ENCODE assay signal across 11 cellular contexts in genomic region chr2:100470898-100471514, GRCh38. TPM values are rescaled to one million over a fixed set of nuclear protein-coding genes. Genes with fewer than 3 reads are reported as not detected.
DNase-seq lines count a peak whose midpoint lies in the region; TF ChIP-seq lines count a peak whose summit lies in the region.
"Had no signal": no experiment of that assay in that cellular context is flagged by ENCODE, and none has a peak within 500 bp of the region (broad histone marks: within the 10 kb centered on the region; RNA-seq: fewer than 3 reads in every experiment).

No MANE protein-coding gene starts in this region.

- CTCF ChIA-PET in mammary epithelial cell (lab: Charles Lee; ENCODE audit: low non-redundant PET), result no interaction called here

- H2BK15ac ChIP-seq in mesenchymal stem cell (ENCODE audit: low read depth, poor library complexity, severe bottlenecking), result no peak overlapping the region

- H3K14ac ChIP-seq in mesenchymal stem cell (ENCODE audit: low read length in 2 of 2), result no peak overlapping the region

- H3K27me3 ChIP-seq in mammary epithelial cell (ENCODE audit: insufficient read depth, low read length), result no peaks in the 10 kb centered on the region
- peaks cover 0 to 8% of the 10 kb centered on the region in 2 experiments for H3K27me3 ChIP-seq in mesenchymal stem cell (ENCODE audit: control insufficient read depth in 1 of 2, insufficient read depth in 1 of 2, low read length in 2 of 2)
- peaks cover 0 to 31% (median 0%) of the 10 kb centered on the region in 3 donors for H3K27me3 ChIP-seq in sigmoid colon

- H2BK5ac ChIP-seq in mesenchymal stem cell (ENCODE audit: low read depth, low read length, poor library complexity, severe bottlenecking), result no peak overlapping the region

- H2AFZ ChIP-seq in mammary epithelial cell (ENCODE audit: low read depth, low read length) (no peak overlapping the region), mesenchymal stem cell (ENCODE audit: low read depth, low read length) (no peak overlapping the region)

- no peaks in the 10 kb centered on the region for H3K4me1 ChIP-seq in mammary epithelial cell (ENCODE audit: insufficient read depth, low read length)
- H3K4me1 ChIP-seq in mesenchymal stem cell (ENCODE audit: control insufficient read depth, insufficient read depth, low read depth, low read length), result no peaks in the 10 kb centered on the region
- no peaks in the 10 kb centered on the region for H3K4me1 ChIP-seq in sigmoid colon
- H3K4me1 ChIP-seq: pancreas had no signal

- H2AK5ac ChIP-seq in mesenchymal stem cell (ENCODE audit: low read length, severe bottlenecking), result no peak overlapping the region

- no peak overlapping the region for H4K8ac ChIP-seq in mesenchymal stem cell (ENCODE audit: low read length)

- H4K91ac ChIP-seq in mesenchymal stem cell (ENCODE audit: low read length), result no peak overlapping the region

- H2BK120ac ChIP-seq in mesenchymal stem cell (ENCODE audit: low read depth, low read length), result no peak overlapping the region

- no peaks in the 10 kb centered on the region for H3K79me2 ChIP-seq in mammary epithelial cell (ENCODE audit: insufficient read depth, low read length)

- H3K79me1 ChIP-seq in mesenchymal stem cell (replicated peaks; ENCODE audit: low read length, poor library complexity, severe bottlenecking), result no peaks in the 10 kb centered on the region

- H3K4ac ChIP-seq in mesenchymal stem cell (ENCODE audit: low read depth in 1 of 2, low read length in 2 of 2), result no peak overlapping the region

- DNase-seq in EH (ENCODE audit: low read depth), result peak; percentile 41
- DNase-seq in HuH-7 (ENCODE audit: low spot score), result peak; percentile 55
- DNase-seq in mammary epithelial cell, result peak; percentile 11
- peak; percentile 2 for DNase-seq in mesenchymal stem cell
- DNase-seq in GF-D8 (lab: John Stamatoyannopoulos, UW), result no peak
- no peak for DNase-seq in NCI-H526 treated with DMSO at 0.1 percent for 48 hours (lab: John Stamatoyannopoulos, UW)
- DNase-seq in sigmoid colon, result no peak
- DNase-seq: NCI-H1048 had no signal

- H4K20me1 ChIP-seq in mammary epithelial cell (ENCODE audit: insufficient read depth, low read length), result no peaks in the 10 kb centered on the region

- H3K27ac ChIP-seq in mammary epithelial cell (ENCODE audit: insufficient read depth, low read depth, low read length), result no peak overlapping the region
- H3K27ac ChIP-seq in mesenchymal stem cell (ENCODE audit: low read length, poor library complexity, severe bottlenecking), result no peak overlapping the region
- H3K27ac ChIP-seq in sigmoid colon, result no peak overlapping the region
- H3K27ac ChIP-seq: pancreas had no signal

- in situ Hi-C loops in mammary epithelial cell (cut with MboI; ENCODE audit: low sequenced_read_pairs in 2 of 2), result no loop called here

- H3K9me3 ChIP-seq in mammary epithelial cell (replicated peaks; ENCODE audit: insufficient read depth, low read length) (no peaks in the 10 kb centered on the region), mesenchymal stem cell (ENCODE audit: control insufficient read depth, low read length) (no peaks in the 10 kb centered on the region), sigmoid colon (no peaks in the 10 kb centered on the region)
- H3K9me3 ChIP-seq: pancreas had no signal

- BruUV-seq in mammary epithelial cell (replicated peaks; lab: Mats Ljungman, UMichigan), result no TSS peak

- dilution Hi-C loops in mammary epithelial cell (cut with HindIII; ENCODE audit: low sequenced_read_pairs), result no loop called here

- no peak overlapping the region for H3K9ac ChIP-seq in mammary epithelial cell (ENCODE audit: insufficient read depth, low read length)
- no peak overlapping the region for H3K9ac ChIP-seq in mesenchymal stem cell (ENCODE audit: low read length)

- H2BK12ac ChIP-seq in mesenchymal stem cell (ENCODE audit: low read length in 2 of 2), result no peak overlapping the region

- H3K4me2 ChIP-seq in mammary epithelial cell (ENCODE audit: insufficient read depth, low read depth, low read length) (no peak overlapping the region), mesenchymal stem cell (ENCODE audit: low read length, poor library complexity, severe bottlenecking) (no peak overlapping the region)

- H3K4me3 ChIP-seq in mammary epithelial cell (replicated peaks in 1 of 3; ENCODE audit: insufficient read depth in 1 of 3, low read depth in 2 of 3, low read length in 3 of 3), result no peak overlapping the region
- H3K4me3 ChIP-seq in mesenchymal stem cell (ENCODE audit: insufficient read depth in 1 of 2, low read depth in 1 of 2, low read length in 2 of 2), result no peak overlapping the region
- no peak overlapping the region for H3K4me3 ChIP-seq in sigmoid colon
- H3K4me3 ChIP-seq: pancreas had no signal

- no peak overlapping the region for H3K18ac ChIP-seq in mesenchymal stem cell (ENCODE audit: low read depth in 1 of 2, low read length in 2 of 2)

- intact Hi-C loops in mammary epithelial cell (cut with micrococcal nuclease), result no loop called here
- intact Hi-C loops in sigmoid colon (cut with DNase I), result no loop called here

- no peak for TF ChIP-seq EP300 in sigmoid colon (IDR thresholded peaks at IDR 0.05)

- H3K36me3 ChIP-seq in mammary epithelial cell (ENCODE audit: insufficient read depth, low read length) (no peaks in the 10 kb centered on the region), mesenchymal stem cell (ENCODE audit: control insufficient read depth in 1 of 2, insufficient read depth in 2 of 2, low read depth in 1 of 2, low read length in 2 of 2) (no peaks in the 10 kb centered on the region), sigmoid colon (no peaks in the 10 kb centered on the region)
- H3K36me3 ChIP-seq: pancreas had no signal

- TF ChIP-seq CTCF in mammary epithelial cell (conservative IDR thresholded peaks at IDR 0.05 in 1 of 2, IDR thresholded peaks at IDR 0.05 in 1 of 2; ENCODE audit: extremely low read depth in 1 of 2, insufficient read depth in 1 of 2, low read depth in 1 of 2, low read length in 2 of 2), result no peak
- no peak for TF ChIP-seq CTCF in sigmoid colon (IDR thresholded peaks at IDR 0.05)

- H3K23ac ChIP-seq in mesenchymal stem cell (ENCODE audit: low read length in 2 of 2), result no peak overlapping the region

- 50% methylated on average over 8 of the region's 16 CpGs for WGBS in mammary epithelial cell (ENCODE audit: low coverage, missing lambda C conversion rate)
- WGBS in mesenchymal stem cell, result 32% methylated on average over 11 of the region's 16 CpGs
- WGBS in sigmoid colon, 2 donors, result 22 to 37% methylated on average over 16 of the region's 16 CpGs

- no peak for TF ChIP-seq POLR2A in sigmoid colon (IDR thresholded peaks at IDR 0.05)

RNA-seq across cellular contexts. Expression of gene NMS, which starts 0.7 kb away (rescaled TPM):
- total RNA-seq in mammary epithelial cell (not detected), sigmoid colon (not detected)
- polyA plus RNA-seq in mammary epithelial cell (not detected), sigmoid colon (not detected)
- polyA minus RNA-seq in mammary epithelial cell, result not detected
- not detected for polyA plus RNA-seq in mesenchymal stem cell (2013, experiment 1 of 2)
- polyA plus RNA-seq in mesenchymal stem cell (2013, experiment 2 of 2), result not detected
- total RNA-seq: G401, OCI-LY7, pancreas had no signal
- polyA plus RNA-seq: pancreas had no signal

RNA-seq across cellular contexts. Expression of gene CHST10, which starts 53.5 kb away (rescaled TPM):
- total RNA-seq in mammary epithelial cell (1 to 10 TPM; 6.7 to 9.3 TPM), sigmoid colon (10 to 100 TPM in 2 of 4 donors, 1 to 10 TPM in 2; 6.8 to 15.1 (median 10.6) TPM)
- polyA plus RNA-seq in mammary epithelial cell (6.9 TPM), sigmoid colon (1 to 10 TPM in 1 of 3 donors, under 1 TPM in 2; 0.46 to 2.2 (median 0.60) TPM)
- 0.41 TPM for polyA minus RNA-seq in mammary epithelial cell
- 7.1 TPM for polyA plus RNA-seq in mesenchymal stem cell (2013, experiment 1 of 2)
- 7.2 TPM for polyA plus RNA-seq in mesenchymal stem cell (2013, experiment 2 of 2)

Comparison
In these comparisons a context has a peak if more than half of its experiments do, and no peak if none do; other contexts are left out.
1. DNase-seq: peak in EH (single experiment), HuH-7 (single experiment), mammary epithelial cell (single experiment) and mesenchymal stem cell (single experiment); none in GF-D8 (single experiment), NCI-H526 treated with DMSO at 0.1 percent for 48 hours (single experiment) and sigmoid colon (single experiment).